11 cellular contexts compared by ENCODE assay signal in genomic region chr1:26701995-26702679, GRCh38. TPM values are rescaled to one million over a fixed set of nuclear protein-coding genes. Genes with fewer than 3 reads are reported as not detected.
DNase-seq lines count a peak whose midpoint lies in the region; ATAC-seq and TF ChIP-seq lines count a peak whose summit lies in the region.
"Had no signal": no experiment of that assay in that cellular context is flagged by ENCODE, and none has a peak within 500 bp of the region (broad histone marks: within the 10 kb centered on the region; RNA-seq: fewer than 3 reads in every experiment).

No MANE protein-coding gene starts in this region.

- H3K9me3 Mint-ChIP-seq in activated CD4-positive, alpha-beta T cell treated with anti-CD3 and anti-CD28 coated beads for 36 hours (ENCODE audit: low read depth) = no peaks in the 10 kb centered on the region
- H3K9me3 Mint-ChIP-seq: activated T-helper 2 cell treated with anti-CD3 and anti-CD28 coated beads, Interferon-gamma antibody, Interleukin-2, Interleukin-4, amounts not matched to agents 10 μg/mL and 5 μg/mL and 100 μg/mL, durations not matched to agents 14 hours and 24 hours and 36 hours; natural killer cell had no signal

- H3K36me3 Mint-ChIP-seq in activated CD4-positive, alpha-beta T cell treated with anti-CD3 and anti-CD28 coated beads for 36 hours (ENCODE audit: low read depth) = peaks cover 26% of the 10 kb centered on the region
- H3K36me3 Mint-ChIP-seq: natural killer cell had no signal

- no peak overlapping the region for H3K4me3 Mint-ChIP-seq in activated CD4-positive, alpha-beta T cell treated with anti-CD3 and anti-CD28 coated beads for 36 hours
- H3K4me3 Mint-ChIP-seq: natural killer cell had no signal

- H3K79me2 ChIP-seq in DND-41 (ENCODE audit: insufficient read depth, low read length) = peaks cover 100% of the 10 kb centered on the region

- POLR2A ChIA-PET in activated CD4-positive, alpha-beta T cell treated with anti-CD3 and anti-CD28 coated beads for 36 hours (lab: Charles Lee) = interaction anchor here (0.6 to 7.4 kb wide), 7 partner anchors 9 to 1805 kb away, joined by 3 to 83 read pairs (median 4); partner anchors contain the start of gene PIGV

- peak overlapping the region; percentile 1; the same call in 1 of the 2 replicates for H3K9ac ChIP-seq in DND-41 (ENCODE audit: low read depth, low read length)

- H3K4me1 Mint-ChIP-seq in activated CD4-positive, alpha-beta T cell treated with anti-CD3 and anti-CD28 coated beads for 36 hours = peaks cover 23% of the 10 kb centered on the region

- H3K4me1 ChIP-seq in DND-41 (ENCODE audit: insufficient read depth, low read length) (peaks cover 74% of the 10 kb centered on the region), esophagus (ENCODE audit: control insufficient read depth in 2 of 2, insufficient read depth in 2 of 2, low read length in 1 of 2) (peaks cover 4 to 12% of the 10 kb centered on the region in 2 donors), gastrocnemius medialis (peaks cover 87 to 89% of the 10 kb centered on the region in 2 donors)

- H3K9me3 ChIP-seq in DND-41 (ENCODE audit: insufficient read depth, low read length, severe bottlenecking) = no peaks in the 10 kb centered on the region
- no peaks in the 10 kb centered on the region for H3K9me3 ChIP-seq in esophagus (ENCODE audit: control insufficient read depth in 2 of 2, insufficient read depth in 1 of 2, low read depth in 1 of 2, low read length in 1 of 2)
- no peaks in the 10 kb centered on the region for H3K9me3 ChIP-seq in gastrocnemius medialis

- no peak for ATAC-seq in DND-41 (ENCODE audit: insufficient read depth, low read depth)
- no peak for ATAC-seq in gastrocnemius medialis
- ATAC-seq in HG03442 (IDR thresholded peaks at IDR 0.05; ENCODE audit: unreplicated experiment) = no peak
- no peak for ATAC-seq in left ventricle myocardium superior
- ATAC-seq in activated CD4-positive, alpha-beta T cell treated with anti-CD3 and anti-CD28 coated beads for 36 hours = no peak
- ATAC-seq: natural killer cell had no signal

- peak overlapping the region; percentile 97 for H3K4me2 ChIP-seq in DND-41 (ENCODE audit: insufficient read depth, low read length)

- in situ Hi-C loops in gastrocnemius medialis (cut with MboI; ENCODE audit: low sequenced_read_pairs in 4 of 4) = no loop called here

- TF ChIP-seq CTCF in DND-41 (IDR thresholded peaks at IDR 0.05; ENCODE audit: borderline replicate concordance, extremely low read depth, low read length, poor library complexity, severe bottlenecking) (no peak), NB4 (IDR thresholded peaks at IDR 0.05; ENCODE audit: low read depth, low read length) (no peak), gastrocnemius medialis (IDR thresholded peaks at IDR 0.05 in 4 of 5, conservative IDR thresholded peaks at IDR 0.05 in 1 of 5) (no peak)

- 10 to 14% methylated on average over 4 of the region's 4 CpGs for WGBS in esophagus, 2 donors

- H2AFZ ChIP-seq in DND-41 (ENCODE audit: low read depth, low read length) = no peak overlapping the region

- CTCF ChIA-PET in activated CD4-positive, alpha-beta T cell treated with anti-CD3 and anti-CD28 coated beads for 36 hours (lab: Charles Lee) = interaction anchor here (0.7 to 2.8 kb wide), 10 partner anchors 10 to 118 kb away, joined by 3 to 10 read pairs (median 5); partner anchors contain the start of gene PIGV

- peak overlapping the region in 1 of 2 experiments; percentile 81; a peak in 1 of 4 replicates for H3K4me3 ChIP-seq in DND-41 (ENCODE audit: low read depth in 1 of 2, low read length in 2 of 2)
- peak overlapping the region; percentile 70 for H3K4me3 ChIP-seq in NB4 (ENCODE audit: low read depth, low read length)
- peak overlapping the region in 1 of 2 donors; percentile 36 for H3K4me3 ChIP-seq in esophagus (ENCODE audit: low read depth in 1 of 2, low read length in 2 of 2)
- H3K4me3 ChIP-seq in gastrocnemius medialis = peak overlapping the region in 2 of 4 donors; percentile 2 to 3

- TF ChIP-seq POLR2A in NB4 (IDR thresholded peaks at IDR 0.05; ENCODE audit: extremely low read depth, insufficient read length) (no peak), gastrocnemius medialis (IDR thresholded peaks at IDR 0.05) (no peak)

- H3K36me3 ChIP-seq in DND-41 (ENCODE audit: insufficient read depth, low read length) (peaks cover 77% of the 10 kb centered on the region), esophagus (ENCODE audit: control insufficient read depth in 2 of 2, insufficient read depth in 2 of 2, low read length in 1 of 2) (no peaks in the 10 kb centered on the region), gastrocnemius medialis (no peaks in the 10 kb centered on the region)

- no peaks in the 10 kb centered on the region for H3K27me3 Mint-ChIP-seq in activated CD4-positive, alpha-beta T cell treated with anti-CD3 and anti-CD28 coated beads for 36 hours

- no peak overlapping the region for H3K27ac Mint-ChIP-seq in activated CD4-positive, alpha-beta T cell treated with anti-CD3 and anti-CD28 coated beads for 36 hours
- H3K27ac Mint-ChIP-seq: activated T-helper 2 cell treated with anti-CD3 and anti-CD28 coated beads, Interferon-gamma antibody, Interleukin-2, Interleukin-4, amounts not matched to agents 10 μg/mL and 5 μg/mL and 100 μg/mL, durations not matched to agents 14 hours and 24 hours and 36 hours; natural killer cell had no signal

- DNase-seq in DND-41 (no peak), NB4 (ENCODE audit: low read depth) (no peak), gastrocnemius medialis (no peak), left ventricle myocardium superior (no peak), ecto neural progenitor cell (ENCODE audit: low spot score) (no peak)
- DNase-seq in activated CD4-positive, alpha-beta T cell treated with anti-CD3 and anti-CD28 coated beads for 36 hours = no peak
- DNase-seq: natural killer cell, NCI-H1048 had no signal

- H3K27me3 ChIP-seq in DND-41 (ENCODE audit: insufficient read depth, low read length, poor library complexity) (no peaks in the 10 kb centered on the region), esophagus (ENCODE audit: control insufficient read depth in 1 of 2, insufficient read depth in 2 of 2, low read length in 2 of 2) (no peaks in the 10 kb centered on the region), gastrocnemius medialis (no peaks in the 10 kb centered on the region)

- peak overlapping the region; percentile 25; the same call in 1 of the 2 replicates for H3K27ac ChIP-seq in DND-41 (ENCODE audit: low read length)
- peak overlapping the region; percentile 62 to 74 for H3K27ac ChIP-seq in esophagus (ENCODE audit: low read depth in 2 of 2, low read length in 1 of 2)
- peak overlapping the region; percentile 62 to 95 (median 83) for H3K27ac ChIP-seq in gastrocnemius medialis

- H4K20me1 ChIP-seq in DND-41 (ENCODE audit: insufficient read depth, low read length) = peaks cover 90% of the 10 kb centered on the region

- intact Hi-C loops in gastrocnemius medialis (cut with DNase I; ENCODE audit: low total_unique reads) (no loop called here), left ventricle myocardium superior (cut with micrococcal nuclease) (no loop called here)
- intact Hi-C loops in activated CD4-positive, alpha-beta T cell treated with anti-CD3 and anti-CD28 coated beads for 36 hours (cut with DNase I, micrococcal nuclease) = loop anchor here (1.0 to 2.0 kb wide), 3 partner anchors 19 to 119 kb away; no protein-coding TSS in a partner anchor

RNA-seq across cellular contexts. Expression of gene ARID1A, which starts 6.3 kb away (rescaled TPM):
- polyA plus RNA-seq in esophagus = 10 to 100 TPM; 15.9 to 17.8 TPM
- total RNA-seq in gastrocnemius medialis = 10 to 100 TPM; 22.3 to 51.0 (median 35.0) TPM
- total RNA-seq in left ventricle myocardium superior = 31.4 TPM
- total RNA-seq in activated CD4-positive, alpha-beta T cell treated with anti-CD3 and anti-CD28 coated beads for 36 hours = 100 to 1,000 TPM in 1 of 2 experiments, 10 to 100 TPM in 1; 73.1 to 112 TPM

Comparison
In these comparisons a context has a peak if more than half of its experiments do, and no peak if none do; other contexts are left out.
1. H3K27ac ChIP-seq: peak in every context shown above with its lines; median percentile 83 in gastrocnemius medialis; 68 in esophagus; 25 in DND-41.
2. intact Hi-C loops: an anchor here in activated CD4-positive, alpha-beta T cell treated with anti-CD3 and anti-CD28 coated beads for 36 hours (1.0 to 2.0 kb wide); none called in gastrocnemius medialis and left ventricle myocardium superior.